Comparison of ENCODE assay signal across 8 cellular contexts in the genomic region with DNA sequence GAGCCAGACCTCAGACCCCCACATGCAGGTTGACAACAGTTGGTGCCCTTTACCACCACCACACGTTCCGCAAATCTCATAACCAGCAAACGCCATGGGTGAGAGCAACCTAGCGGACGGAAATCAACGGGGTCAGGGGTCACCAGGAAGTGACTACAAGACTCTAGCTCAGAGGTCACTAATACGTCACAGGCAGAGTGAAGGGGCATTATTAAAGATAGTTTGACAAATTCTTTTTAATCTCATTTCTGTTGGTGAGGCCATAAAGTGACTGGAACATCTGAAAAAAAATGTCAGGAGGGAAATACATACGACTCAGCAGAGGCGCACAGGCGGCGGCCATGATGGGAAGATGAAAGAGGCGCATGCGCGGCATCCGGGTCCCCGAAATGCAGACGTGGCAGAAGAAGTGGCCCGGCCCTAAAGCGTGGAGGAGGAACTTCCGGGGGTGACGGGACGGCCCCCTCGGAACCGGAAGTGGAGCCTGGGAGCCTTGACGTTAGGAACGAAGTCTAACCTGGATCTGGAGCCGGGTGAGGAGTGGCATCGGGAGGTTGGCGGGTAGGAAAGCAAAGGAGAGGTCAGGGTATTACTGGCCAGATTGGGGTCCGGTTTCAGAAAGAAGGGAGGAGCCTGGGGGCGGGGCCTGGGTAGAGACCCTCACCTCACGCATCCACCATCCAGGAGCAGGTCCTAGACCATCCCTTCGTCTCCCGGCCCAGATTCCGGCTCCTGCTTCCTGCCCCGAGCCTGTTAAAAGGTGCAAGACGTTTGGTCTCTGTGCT. TPM values are rescaled to one million over a fixed set of nuclear protein-coding genes. Genes with fewer than 3 reads are reported as not detected.
DNase-seq lines count a peak whose midpoint lies in the region; ATAC-seq and TF ChIP-seq lines count a peak whose summit lies in the region.

A gene with protein sequence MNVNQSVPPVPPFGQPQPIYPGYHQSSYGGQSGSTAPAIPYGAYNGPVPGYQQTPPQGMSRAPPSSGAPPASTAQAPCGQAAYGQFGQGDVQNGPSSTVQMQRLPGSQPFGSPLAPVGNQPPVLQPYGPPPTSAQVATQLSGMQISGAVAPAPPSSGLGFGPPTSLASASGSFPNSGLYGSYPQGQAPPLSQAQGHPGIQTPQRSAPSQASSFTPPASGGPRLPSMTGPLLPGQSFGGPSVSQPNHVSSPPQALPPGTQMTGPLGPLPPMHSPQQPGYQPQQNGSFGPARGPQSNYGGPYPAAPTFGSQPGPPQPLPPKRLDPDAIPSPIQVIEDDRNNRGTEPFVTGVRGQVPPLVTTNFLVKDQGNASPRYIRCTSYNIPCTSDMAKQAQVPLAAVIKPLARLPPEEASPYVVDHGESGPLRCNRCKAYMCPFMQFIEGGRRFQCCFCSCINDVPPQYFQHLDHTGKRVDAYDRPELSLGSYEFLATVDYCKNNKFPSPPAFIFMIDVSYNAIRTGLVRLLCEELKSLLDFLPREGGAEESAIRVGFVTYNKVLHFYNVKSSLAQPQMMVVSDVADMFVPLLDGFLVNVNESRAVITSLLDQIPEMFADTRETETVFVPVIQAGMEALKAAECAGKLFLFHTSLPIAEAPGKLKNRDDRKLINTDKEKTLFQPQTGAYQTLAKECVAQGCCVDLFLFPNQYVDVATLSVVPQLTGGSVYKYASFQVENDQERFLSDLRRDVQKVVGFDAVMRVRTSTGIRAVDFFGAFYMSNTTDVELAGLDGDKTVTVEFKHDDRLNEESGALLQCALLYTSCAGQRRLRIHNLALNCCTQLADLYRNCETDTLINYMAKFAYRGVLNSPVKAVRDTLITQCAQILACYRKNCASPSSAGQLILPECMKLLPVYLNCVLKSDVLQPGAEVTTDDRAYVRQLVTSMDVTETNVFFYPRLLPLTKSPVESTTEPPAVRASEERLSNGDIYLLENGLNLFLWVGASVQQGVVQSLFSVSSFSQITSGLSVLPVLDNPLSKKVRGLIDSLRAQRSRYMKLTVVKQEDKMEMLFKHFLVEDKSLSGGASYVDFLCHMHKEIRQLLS (plus strand): TSS at position 468 of the 785 bp plus-strand sequence. CDS start 2,461 bp downstream, outside the sequence.

- H3K4me1 Mint-ChIP-seq in activated naive CD8-positive, alpha-beta T cell treated with anti-CD3 and anti-CD28 coated beads, Interleukin-2, amount 10 ng/mL, durations not matched to agents 7 days and 5 days = peaks cover 22% of the 10 kb centered on the region
- H3K4me1 Mint-ChIP-seq in osteocyte (ENCODE audit: unreplicated experiment) = peaks cover 29% of the 10 kb centered on the region

- peak within 1 kb of the TSS; percentile 98 for H3K4me3 Mint-ChIP-seq in activated naive CD8-positive, alpha-beta T cell treated with anti-CD3 and anti-CD28 coated beads, Interleukin-2, amount 10 ng/mL, durations not matched to agents 7 days and 5 days
- peak within 1 kb of the TSS; percentile 99 for H3K4me3 Mint-ChIP-seq in osteocyte (ENCODE audit: unreplicated experiment)

- H3K36me3 Mint-ChIP-seq in activated naive CD8-positive, alpha-beta T cell treated with anti-CD3 and anti-CD28 coated beads, Interleukin-2, amount 10 ng/mL, durations not matched to agents 7 days and 5 days = peaks cover 6% of the 10 kb centered on the region
- peaks cover 8% of the 10 kb centered on the region for H3K36me3 Mint-ChIP-seq in osteocyte (ENCODE audit: unreplicated experiment)

- intact Hi-C loops in head of caudate nucleus (cut with DNase I) = loop anchor here (5.0 kb wide), 1 partner anchor 38 kb away; a partner anchor contains a TSS

- H3K9me3 ChIP-seq in SU-DHL-6 (ENCODE audit: insufficient read depth, low read length) = no peaks in the 10 kb centered on the region
- no peaks in the 10 kb centered on the region for H3K9me3 ChIP-seq in thymus (ENCODE audit: control insufficient read depth)

- under 1% methylated on average over 37 of the region's 37 CpGs for WGBS in thymus

- no peaks in the 10 kb centered on the region for H3K9me3 Mint-ChIP-seq in activated naive CD8-positive, alpha-beta T cell treated with anti-CD3 and anti-CD28 coated beads, Interleukin-2, amount 10 ng/mL, durations not matched to agents 7 days and 5 days
- no peaks in the 10 kb centered on the region for H3K9me3 Mint-ChIP-seq in osteocyte (ENCODE audit: unreplicated experiment)

- H3K79me2 ChIP-seq in SU-DHL-6 (ENCODE audit: insufficient read depth, low read length) = peaks cover 54% of the 10 kb centered on the region

- H3K36me3 ChIP-seq in SU-DHL-6 (ENCODE audit: low read length) (0 out of 2 replicates have a peak, but pooled peaks cover 3% of the 10 kb centered on the region), thymus (ENCODE audit: control insufficient read depth, insufficient read depth) (peaks cover 30% of the 10 kb centered on the region)

- peak within 1 kb of the TSS; percentile 77 for H3K9ac ChIP-seq in SU-DHL-6 (ENCODE audit: low read length)

- H3K4me2 ChIP-seq in SU-DHL-6 (ENCODE audit: low read depth, low read length, poor library complexity, severe bottlenecking) = peak within 1 kb of the TSS; percentile 83

- H3K27me3 ChIP-seq in SU-DHL-6 (ENCODE audit: low read length) (no peaks in the 10 kb centered on the region), thymus (ENCODE audit: control insufficient read depth, insufficient read depth) (no peaks in the 10 kb centered on the region)

- TF ChIP-seq CTCF in GM10248 (IDR thresholded peaks at IDR 0.05; ENCODE audit: control extremely low read depth, extremely low read depth, low read depth, missing control alignments) (no peak), SU-DHL-6 (IDR thresholded peaks at IDR 0.05; ENCODE audit: insufficient read depth, low read length, poor library complexity, severe bottlenecking) (no peak), osteocyte (IDR thresholded peaks at IDR 0.05) (no peak)

- H3K27ac Mint-ChIP-seq in activated naive CD8-positive, alpha-beta T cell treated with anti-CD3 and anti-CD28 coated beads, Interleukin-2, amount 10 ng/mL, durations not matched to agents 7 days and 5 days = peak within 1 kb of the TSS; percentile 98
- H3K27ac Mint-ChIP-seq in osteocyte (ENCODE audit: unreplicated experiment) = peak within 1 kb of the TSS; percentile 100

- no peaks in the 10 kb centered on the region; the same call in 1 of the 2 replicates for H4K20me1 ChIP-seq in SU-DHL-6 (ENCODE audit: low read depth, low read length)

- POLR2A ChIA-PET in GM10248 (lab: Yijun Ruan, JAX) = interaction anchor here (0.6 to 1.5 kb wide), 4 partner anchors 13 to 38 kb away, joined by 3 to 6 read pairs (median 4); a partner anchor contains a TSS
- POLR2A ChIA-PET in activated naive CD8-positive, alpha-beta T cell treated with anti-CD3 and anti-CD28 coated beads, Interleukin-2, amount 10 ng/mL, durations not matched to agents 7 days and 5 days (lab: Charles Lee) = interaction anchor here (0.5 to 4.7 kb wide), 10 partner anchors 10 to 248 kb away, joined by 3 to 47 read pairs (median 5); a partner anchor contains a TSS

- CTCF ChIA-PET in GM10248 (lab: Yijun Ruan, JAX) = interaction anchor here (0.6 to 3.9 kb wide), 5 partner anchors 11 to 215 kb away, joined by 3 to 16 read pairs (median 3); no protein-coding TSS in a partner anchor

- H3K4me1 ChIP-seq in thymus (ENCODE audit: control insufficient read depth, insufficient read depth, low read length) = peaks cover 13% of the 10 kb centered on the region

- H3K4me3 ChIP-seq in SU-DHL-6 (ENCODE audit: insufficient read depth, low read length, poor library complexity, severe bottlenecking) (peak within 1 kb of the TSS; percentile 92), thymus (ENCODE audit: low read length) (peak within 1 kb of the TSS; percentile 86)

- no peaks in the 10 kb centered on the region for H3F3A ChIP-seq in SU-DHL-6 (ENCODE audit: insufficient read depth)

- peak; percentile 92 for ATAC-seq in HG02642 (IDR thresholded peaks at IDR 0.05; ENCODE audit: poor library complexity, unreplicated experiment)
- ATAC-seq in activated naive CD8-positive, alpha-beta T cell treated with anti-CD3 and anti-CD28 coated beads, Interleukin-2, amount 10 ng/mL, durations not matched to agents 7 days and 5 days (ENCODE audit: low read depth) = peak; percentile 90

- H3K27me3 Mint-ChIP-seq in activated naive CD8-positive, alpha-beta T cell treated with anti-CD3 and anti-CD28 coated beads, Interleukin-2, amount 10 ng/mL, durations not matched to agents 7 days and 5 days = no peaks in the 10 kb centered on the region
- H3K27me3 Mint-ChIP-seq in osteocyte (ENCODE audit: unreplicated experiment) = no peaks in the 10 kb centered on the region

- peak; percentile 94 for DNase-seq in GM10248 (ENCODE audit: extremely low spot score)
- DNase-seq in NCI-H128 (lab: John Stamatoyannopoulos, UW; ENCODE audit: unreplicated experiment) = peak; percentile 66
- DNase-seq in activated naive CD8-positive, alpha-beta T cell treated with anti-CD3 and anti-CD28 coated beads, Interleukin-2, amount 10 ng/mL, durations not matched to agents 7 days and 5 days = peak; percentile 93
- peak; percentile 93 to 99 (median 97) for DNase-seq in head of caudate nucleus
- DNase-seq in osteocyte (ENCODE audit: extremely low spot score, unreplicated experiment) = peak; percentile 98

- no peaks in the 10 kb centered on the region for H3K9me2 ChIP-seq in SU-DHL-6 (replicated peaks; ENCODE audit: insufficient read depth, low read length)

- peak within 1 kb of the TSS; percentile 47 for H2AFZ ChIP-seq in SU-DHL-6 (ENCODE audit: low read depth, low read length, severe bottlenecking)

- H3K27ac ChIP-seq in SU-DHL-6 (ENCODE audit: low read depth, low read length) = peak within 1 kb of the TSS; percentile 74
- H3K27ac ChIP-seq in thymus (ENCODE audit: low read depth) = peak within 1 kb of the TSS; percentile 91

RNA-seq across cellular contexts. Expression of the gene that starts here (rescaled TPM):
- total RNA-seq in activated naive CD8-positive, alpha-beta T cell treated with anti-CD3 and anti-CD28 coated beads, Interleukin-2, amount 10 ng/mL, durations not matched to agents 7 days and 5 days = 10 to 100 TPM; 96.3 to 96.7 TPM
- 64.1 and 64.2 TPM in 2 replicates for total RNA-seq in osteocyte
- 31.4 TPM for polyA plus RNA-seq in thymus

Comparison
In these comparisons a context has a peak if more than half of its experiments do, and no peak if none do; other contexts are left out.
1. Peak in every context shown above with its lines: DNase-seq, ATAC-seq, H3K4me3 ChIP-seq and H3K27ac ChIP-seq.